Comparison of ENCODE assay signal across 8 cellular contexts in genomic region chr19:45507864-45508680, GRCh38. TPM values are rescaled to one million over a fixed set of nuclear protein-coding genes. Genes with fewer than 3 reads are reported as not detected.
DNase-seq lines count a peak whose midpoint lies in the region; ATAC-seq and TF ChIP-seq lines count a peak whose summit lies in the region.

No MANE protein-coding gene starts in this region.

- H3K27ac Mint-ChIP-seq in activated CD8-positive, alpha-beta memory T cell treated with anti-CD3 and anti-CD28 coated beads, Interleukin-2, amount 10 ng/mL, durations not matched to agents 7 days and 5 days = peak overlapping the region; percentile 94
- H3K27ac Mint-ChIP-seq in stimulated activated naive B cell treated with anti-CD40 and anti-IgM and Interleukin-4, amounts not matched to agents 10 μg/mL and 1 μg/mL and 100 μg/mL, for 72 hours = peak overlapping the region; percentile 95

- intact Hi-C loops in mammary epithelial cell (cut with micrococcal nuclease) = loop anchor here (2.0 to 5.0 kb wide), 4 partner anchors 15 to 134 kb away; no protein-coding TSS in a partner anchor
- intact Hi-C loops in left colon (cut with DNase I, micrococcal nuclease) = no loop called here

- H3K4me2 ChIP-seq in SK-N-SH = peak overlapping the region; percentile 100
- peak overlapping the region; percentile 92 for H3K4me2 ChIP-seq in mammary epithelial cell (ENCODE audit: insufficient read depth, low read depth, low read length)

- peak; percentile 0 for ATAC-seq in activated CD8-positive, alpha-beta memory T cell treated with anti-CD3 and anti-CD28 coated beads, Interleukin-2, amount 10 ng/mL, durations not matched to agents 7 days and 5 days
- peak; percentile 40 for ATAC-seq in left colon
- peak; percentile 12 to 18 for ATAC-seq in stimulated activated naive B cell treated with anti-CD40 and anti-IgM and Interleukin-4, amounts not matched to agents 10 μg/mL and 1 μg/mL and 100 μg/mL, for 72 hours (replicated peaks)
- no peak for ATAC-seq in GM18909 (IDR thresholded peaks at IDR 0.05; ENCODE audit: poor library complexity, unreplicated experiment)

- no peaks in the 10 kb centered on the region for H3K27me3 ChIP-seq in SK-N-SH (ENCODE audit: insufficient read depth)
- no peaks in the 10 kb centered on the region for H3K27me3 ChIP-seq in mammary epithelial cell (ENCODE audit: insufficient read depth, low read length)

- H3K9ac ChIP-seq in SK-N-SH (peak overlapping the region; percentile 92), mammary epithelial cell (ENCODE audit: insufficient read depth, low read length) (peak overlapping the region; percentile 83)

- peaks cover 47% of the 10 kb centered on the region for H3K4me1 Mint-ChIP-seq in activated CD8-positive, alpha-beta memory T cell treated with anti-CD3 and anti-CD28 coated beads, Interleukin-2, amount 10 ng/mL, durations not matched to agents 7 days and 5 days
- peaks cover 36 to 54% of the 10 kb centered on the region in 2 donors for H3K4me1 Mint-ChIP-seq in stimulated activated naive B cell treated with anti-CD40 and anti-IgM and Interleukin-4, amounts not matched to agents 10 μg/mL and 1 μg/mL and 100 μg/mL, for 72 hours

- dilution Hi-C loops in mammary epithelial cell (cut with HindIII; ENCODE audit: low sequenced_read_pairs) = loop anchor here (5.0 kb wide), 3 partner anchors 49 to 184 kb away; partner anchors contain the start of genes QPCTL and SNRPD2

- peak; percentile 76 for DNase-seq in activated CD8-positive, alpha-beta memory T cell treated with anti-CD3 and anti-CD28 coated beads, Interleukin-2, amount 10 ng/mL, durations not matched to agents 7 days and 5 days
- DNase-seq in activated CD8-positive, alpha-beta memory T cell treated with anti-CD3 and anti-CD28 coated beads for 24 hours = no peak
- no peak for DNase-seq in SK-N-SH
- no peak for DNase-seq in mammary epithelial cell
- DNase-seq in left colon = peak; percentile 84 to 88
- DNase-seq in stimulated activated naive B cell treated with anti-CD40 and anti-IgM and Interleukin-4, amounts not matched to agents 10 μg/mL and 1 μg/mL and 100 μg/mL, for 72 hours = peak; percentile 58
- DNase-seq in mucosa of gallbladder (ENCODE audit: low spot score) = no peak

- 0% methylated on average over 20 of the region's 44 CpGs for WGBS in SK-N-SH (ENCODE audit: low lambda C conversion rate)
- 2% methylated on average over 14 of the region's 44 CpGs for WGBS in mammary epithelial cell (ENCODE audit: low coverage, missing lambda C conversion rate)

- TF ChIP-seq RAD21 in SK-N-SH (IDR thresholded peaks at IDR 0.05; ENCODE audit: low read length) = no peak

- H3K9me2 ChIP-seq in SK-N-SH = no peaks in the 10 kb centered on the region

- H3K4me1 ChIP-seq in SK-N-SH (ENCODE audit: control insufficient read depth in 1 of 2, insufficient read depth in 2 of 2, low read depth in 1 of 2, low read length in 1 of 2) (peaks cover 6 to 12% of the 10 kb centered on the region in 2 experiments; a peak in 2 of 4 replicates), mammary epithelial cell (ENCODE audit: insufficient read depth, low read length) (peaks cover 17% of the 10 kb centered on the region)

- H3K36me3 ChIP-seq in SK-N-SH (replicated peaks in 1 of 2; ENCODE audit: control insufficient read depth in 1 of 2, insufficient read depth in 2 of 2, low read length in 1 of 2) = peaks cover 0 to 4% of the 10 kb centered on the region in 2 experiments
- H3K36me3 ChIP-seq in mammary epithelial cell (ENCODE audit: insufficient read depth, low read length) = peaks cover 6% of the 10 kb centered on the region

- TF ChIP-seq CTCF in SK-N-SH (IDR thresholded peaks at IDR 0.05) (no peak), mammary epithelial cell (conservative IDR thresholded peaks at IDR 0.05 in 1 of 2, IDR thresholded peaks at IDR 0.05 in 1 of 2; ENCODE audit: extremely low read depth in 1 of 2, insufficient read depth in 1 of 2, low read depth in 1 of 2, low read length in 2 of 2) (no peak)

- H3K79me2 ChIP-seq in SK-N-SH (ENCODE audit: insufficient read depth) (peaks cover 61% of the 10 kb centered on the region), mammary epithelial cell (ENCODE audit: insufficient read depth, low read length) (peaks cover 64% of the 10 kb centered on the region)

- H3K27ac ChIP-seq in SK-N-SH (ENCODE audit: low read depth in 2 of 2, low read length in 1 of 2) = peak overlapping the region; percentile 60 to 88; a peak in 3 of 4 replicates
- peak overlapping the region; percentile 90 for H3K27ac ChIP-seq in mammary epithelial cell (ENCODE audit: insufficient read depth, low read depth, low read length)

- H3K4me3 ChIP-seq in SK-N-SH (ENCODE audit: low read depth in 2 of 2, low read length in 1 of 2) (peak overlapping the region; percentile 74 to 98), mammary epithelial cell (replicated peaks in 1 of 3; ENCODE audit: insufficient read depth in 1 of 3, low read depth in 2 of 3, low read length in 3 of 3) (peak overlapping the region; percentile 78 to 95 (median 90))

- in situ Hi-C loops in mammary epithelial cell (cut with MboI; ENCODE audit: low sequenced_read_pairs in 2 of 2) = no loop called here

- POLR2A ChIA-PET in SK-N-SH (lab: Yijun Ruan, JAX) = interaction anchor here (1.0 kb wide), 1 partner anchor 12 kb away, joined by 4 read pairs; no protein-coding TSS in a partner anchor

- H3K4me3 Mint-ChIP-seq in activated CD8-positive, alpha-beta memory T cell treated with anti-CD3 and anti-CD28 coated beads, Interleukin-2, amount 10 ng/mL, durations not matched to agents 7 days and 5 days = peak overlapping the region; percentile 99
- peak overlapping the region; percentile 83 to 97 for H3K4me3 Mint-ChIP-seq in stimulated activated naive B cell treated with anti-CD40 and anti-IgM and Interleukin-4, amounts not matched to agents 10 μg/mL and 1 μg/mL and 100 μg/mL, for 72 hours

- BruUV-seq in mammary epithelial cell (replicated peaks; lab: Mats Ljungman, UMichigan) = no TSS peak

- CTCF ChIA-PET in activated CD8-positive, alpha-beta memory T cell treated with anti-CD3 and anti-CD28 coated beads, Interleukin-2, amount 10 ng/mL, durations not matched to agents 7 days and 5 days (lab: Charles Lee) = interaction anchor here (0.7 to 1.7 kb wide), 11 partner anchors 9 to 138 kb away, joined by 3 to 11 read pairs (median 4); no protein-coding TSS in a partner anchor
- CTCF ChIA-PET in SK-N-SH (lab: Yijun Ruan, JAX) = interaction anchor here (0.8 to 2.6 kb wide), 8 partner anchors 9 to 135 kb away, joined by 3 to 11 read pairs (median 4); partner anchors contain the start of gene FOSB
- CTCF ChIA-PET in mammary epithelial cell (lab: Charles Lee; ENCODE audit: low non-redundant PET) = no interaction called here

- H3K9me3 Mint-ChIP-seq in activated CD8-positive, alpha-beta memory T cell treated with anti-CD3 and anti-CD28 coated beads, Interleukin-2, amount 10 ng/mL, durations not matched to agents 7 days and 5 days (ENCODE audit: low read depth) = no peaks in the 10 kb centered on the region
- no peaks in the 10 kb centered on the region for H3K9me3 Mint-ChIP-seq in stimulated activated naive B cell treated with anti-CD40 and anti-IgM and Interleukin-4, amounts not matched to agents 10 μg/mL and 1 μg/mL and 100 μg/mL, for 72 hours

- peaks cover 19% of the 10 kb centered on the region for H3K36me3 Mint-ChIP-seq in activated CD8-positive, alpha-beta memory T cell treated with anti-CD3 and anti-CD28 coated beads, Interleukin-2, amount 10 ng/mL, durations not matched to agents 7 days and 5 days
- peaks cover 21 to 34% of the 10 kb centered on the region in 2 donors for H3K36me3 Mint-ChIP-seq in stimulated activated naive B cell treated with anti-CD40 and anti-IgM and Interleukin-4, amounts not matched to agents 10 μg/mL and 1 μg/mL and 100 μg/mL, for 72 hours

- peaks cover 18% of the 10 kb centered on the region for H3F3A ChIP-seq in SK-N-SH (replicated peaks; ENCODE audit: insufficient read depth)

- no peaks in the 10 kb centered on the region for H3K27me3 Mint-ChIP-seq in activated CD8-positive, alpha-beta memory T cell treated with anti-CD3 and anti-CD28 coated beads, Interleukin-2, amount 10 ng/mL, durations not matched to agents 7 days and 5 days
- H3K27me3 Mint-ChIP-seq in stimulated activated naive B cell treated with anti-CD40 and anti-IgM and Interleukin-4, amounts not matched to agents 10 μg/mL and 1 μg/mL and 100 μg/mL, for 72 hours = no peaks in the 10 kb centered on the region

- H2AFZ ChIP-seq in SK-N-SH (ENCODE audit: low read depth) (no peak overlapping the region; the same call in 1 of the 2 replicates), mammary epithelial cell (ENCODE audit: low read depth, low read length) (no peak overlapping the region)

- peaks cover 29% of the 10 kb centered on the region for H4K20me1 ChIP-seq in SK-N-SH (ENCODE audit: insufficient read depth)
- no peaks in the 10 kb centered on the region for H4K20me1 ChIP-seq in mammary epithelial cell (ENCODE audit: insufficient read depth, low read length)

- no peaks in the 10 kb centered on the region for H3K9me3 ChIP-seq in SK-N-SH
- H3K9me3 ChIP-seq in mammary epithelial cell (replicated peaks; ENCODE audit: insufficient read depth, low read length) = no peaks in the 10 kb centered on the region

- no peak for TF ChIP-seq EP300 in SK-N-SH (IDR thresholded peaks at IDR 0.05; ENCODE audit: borderline replicate concordance in 1 of 2, low read depth in 1 of 2, low read length in 1 of 2)

RNA-seq across cellular contexts. Expression of gene VASP, which starts 0.8 kb away (rescaled TPM):
- total RNA-seq in activated CD8-positive, alpha-beta memory T cell treated with anti-CD3 and anti-CD28 coated beads, Interleukin-2, amount 10 ng/mL, durations not matched to agents 7 days and 5 days = 100 to 1,000 TPM; 223 to 308 TPM
- polyA plus RNA-seq in SK-N-SH (2012; rRNA removed) = 31.6 and 37.8 TPM in 2 replicates
- polyA plus RNA-seq in SK-N-SH (2012; cell fraction: cytosol; rRNA removed) = 26.2 and 30.0 TPM in 2 replicates
- polyA plus RNA-seq in SK-N-SH (2012; cell fraction: nucleus; rRNA removed) = 54.0 and 62.4 TPM in 2 replicates
- total RNA-seq in mammary epithelial cell = 100 to 1,000 TPM; 160 to 201 TPM
- polyA plus RNA-seq in mammary epithelial cell = 93.9 TPM
- polyA minus RNA-seq in mammary epithelial cell = 122 TPM
- 100 to 1,000 TPM; 218 to 260 TPM for total RNA-seq in left colon
- 137 TPM for total RNA-seq in mucosa of gallbladder

RNA-seq across cellular contexts. Expression of gene PPM1N, which starts 9.8 kb away (rescaled TPM):
- total RNA-seq in activated CD8-positive, alpha-beta memory T cell treated with anti-CD3 and anti-CD28 coated beads, Interleukin-2, amount 10 ng/mL, durations not matched to agents 7 days and 5 days = 1 to 10 TPM; 4.3 to 4.5 TPM
- polyA plus RNA-seq in SK-N-SH (2012; rRNA removed) (10.3 and 10.9 TPM in 2 replicates), mammary epithelial cell (2.3 TPM)
- polyA plus RNA-seq in SK-N-SH (2012; cell fraction: cytosol; rRNA removed) = 6.8 and 8.2 TPM in 2 replicates
- 19.9 and 24.3 TPM in 2 replicates for polyA plus RNA-seq in SK-N-SH (2012; cell fraction: nucleus; rRNA removed)
- total RNA-seq in mammary epithelial cell (1 to 10 TPM; 1.3 to 2.1 TPM), left colon (1 to 10 TPM in 1 of 2 donors, under 1 TPM in 1; 0.37 to 1.6 TPM), mucosa of gallbladder (2.2 TPM)
- not detected for polyA minus RNA-seq in mammary epithelial cell

RNA-seq across cellular contexts. Expression of gene RTN2, which starts 11.2 kb away (rescaled TPM):
- 1 to 10 TPM; 3.1 to 4.3 TPM for total RNA-seq in activated CD8-positive, alpha-beta memory T cell treated with anti-CD3 and anti-CD28 coated beads, Interleukin-2, amount 10 ng/mL, durations not matched to agents 7 days and 5 days
- 6.8 and 7.0 TPM in 2 replicates for polyA plus RNA-seq in SK-N-SH (2012; rRNA removed)
- polyA plus RNA-seq in SK-N-SH (2012; cell fraction: cytosol; rRNA removed) = 4.3 and 6.8 TPM in 2 replicates
- 8.6 and 11.9 TPM in 2 replicates for polyA plus RNA-seq in SK-N-SH (2012; cell fraction: nucleus; rRNA removed)
- 10 to 100 TPM; 11.0 to 16.9 TPM for total RNA-seq in mammary epithelial cell
- 11.5 TPM for polyA plus RNA-seq in mammary epithelial cell
- 11.9 TPM for polyA minus RNA-seq in mammary epithelial cell
- 1 to 10 TPM; 3.4 to 6.1 TPM for total RNA-seq in left colon
- 10.7 TPM for total RNA-seq in mucosa of gallbladder

RNA-seq across cellular contexts. Expression of gene FOSB, which starts 40.3 kb away (rescaled TPM):
- 10 to 100 TPM in 1 of 2 experiments, 1 to 10 TPM in 1; 5.6 to 98.6 TPM for total RNA-seq in activated CD8-positive, alpha-beta memory T cell treated with anti-CD3 and anti-CD28 coated beads, Interleukin-2, amount 10 ng/mL, durations not matched to agents 7 days and 5 days
- polyA plus RNA-seq in SK-N-SH (2012; rRNA removed) (38.4 and 78.2 TPM in 2 replicates), mammary epithelial cell (2.6 TPM)
- polyA plus RNA-seq in SK-N-SH (2012; cell fraction: cytosol; rRNA removed) = 19.6 and 23.8 TPM in 2 replicates
- polyA plus RNA-seq in SK-N-SH (2012; cell fraction: nucleus; rRNA removed) = 377 and 391 TPM in 2 replicates
- total RNA-seq in mammary epithelial cell (10 to 100 TPM in 1 of 2 donors, 1 to 10 TPM in 1; 1.8 to 49.1 TPM), left colon (10 to 100 TPM in 1 of 2 donors, 1 to 10 TPM in 1; 4.4 to 46.0 TPM), mucosa of gallbladder (7.2 TPM)
- polyA minus RNA-seq in mammary epithelial cell = 27.0 TPM

Comparison
In these comparisons a context has a peak if more than half of its experiments do, and no peak if none do; other contexts are left out.
1. DNase-seq: peak in activated CD8-positive, alpha-beta memory T cell treated with anti-CD3 and anti-CD28 coated beads, Interleukin-2, amount 10 ng/mL, durations not matched to agents 7 days and 5 days (single experiment), left colon (2 of 2) and stimulated activated naive B cell treated with anti-CD40 and anti-IgM and Interleukin-4, amounts not matched to agents 10 μg/mL and 1 μg/mL and 100 μg/mL, for 72 hours (single experiment); none in activated CD8-positive, alpha-beta memory T cell treated with anti-CD3 and anti-CD28 coated beads for 24 hours (single experiment), SK-N-SH (single experiment), mammary epithelial cell (single experiment) and mucosa of gallbladder (single experiment).